Comparison of ENCODE assay signal across 9 cellular contexts in genomic region chr9:135959814-135960213, GRCh38. TPM values are rescaled to one million over a fixed set of nuclear protein-coding genes. Genes with fewer than 3 reads are reported as not detected.
DNase-seq lines count a peak whose midpoint lies in the region; ATAC-seq and TF ChIP-seq lines count a peak whose summit lies in the region.
"Had no signal": no experiment of that assay in that cellular context is flagged by ENCODE, and none has a peak within 500 bp of the region (broad histone marks: within the 10 kb centered on the region; RNA-seq: fewer than 3 reads in every experiment).

No MANE protein-coding gene starts in this region.

- H3K9me3 Mint-ChIP-seq in naive B cell, result no peaks in the 10 kb centered on the region

- H3K9me3 ChIP-seq in AG04450 (ENCODE audit: control insufficient read depth, insufficient read depth, low read length) (no peaks in the 10 kb centered on the region; the same call in 1 of the 2 replicates), colonic mucosa (no peaks in the 10 kb centered on the region)

- peak overlapping the region; percentile 85 to 94 (median 88) for H3K4me3 Mint-ChIP-seq in naive B cell

- H3K27ac ChIP-seq in AG04450 (ENCODE audit: low read depth, low read length), result peak overlapping the region; percentile 39
- peak overlapping the region; percentile 75 for H3K27ac ChIP-seq in colonic mucosa

- TF ChIP-seq CTCF in AG04450 (IDR thresholded peaks at IDR 0.05; ENCODE audit: low read depth, low read length) (no peak), colonic mucosa (IDR thresholded peaks at IDR 0.05) (no peak)

- H3K4me1 Mint-ChIP-seq in naive B cell, result peaks cover 27 to 53% (median 38%) of the 10 kb centered on the region in 3 donors

- H3K27me3 Mint-ChIP-seq in naive B cell, result peaks cover 0 to 18% (median 17%) of the 10 kb centered on the region in 3 donors

- CTCF ChIA-PET in AG04450 (lab: Charles Lee), result interaction anchor here (0.6 to 2.0 kb wide), 3 partner anchors 20 to 163 kb away, joined by 3 to 14 read pairs (median 3); no protein-coding TSS in a partner anchor

- peaks cover 0 to under 1% of the 10 kb centered on the region in 2 donors for H3K36me3 Mint-ChIP-seq in naive B cell

- peaks cover 11% of the 10 kb centered on the region for H3K27me3 ChIP-seq in AG04450 (ENCODE audit: control insufficient read depth, insufficient read depth, low read length)
- no peaks in the 10 kb centered on the region for H3K27me3 ChIP-seq in colonic mucosa

- H3K36me3 ChIP-seq in colonic mucosa, result no peaks in the 10 kb centered on the region

- in situ Hi-C loops in KBM-7 (cut with MboI; ENCODE audit: low pct_unique_long_range_greater_than_20kb, low sequenced_read_pairs), result no loop called here

- intact Hi-C loops in colonic mucosa (cut with DNase I), result loop anchor here (10.0 kb wide), 1 partner anchor 95 kb away; no protein-coding TSS in a partner anchor

- DNase-seq in AG04450 (ENCODE audit: low read depth, low spot score) (no peak), colonic mucosa (no peak), naive B cell (no peak), hippocampal formation (lab: John Stamatoyannopoulos, UW) (no peak), KBM-7 (no peak)
- no peak for DNase-seq in Jurkat, Clone E6-1 (ENCODE audit: low read depth, low spot score)
- DNase-seq: activated gamma-delta T cell had no signal

- H3K4me1 ChIP-seq in colonic mucosa, result peaks cover 9% of the 10 kb centered on the region

- no peak for ATAC-seq in naive B cell (ENCODE audit: low read depth in 2 of 2)
- no peak for ATAC-seq in GM19023 (IDR thresholded peaks at IDR 0.05; ENCODE audit: unreplicated experiment)
- ATAC-seq in GM18907 (IDR thresholded peaks at IDR 0.05; ENCODE audit: unreplicated experiment), result no peak

- H3K4me3 ChIP-seq in AG04450 (ENCODE audit: low read depth, low read length), result peak overlapping the region; percentile 80
- peak overlapping the region; percentile 75 for H3K4me3 ChIP-seq in Jurkat, Clone E6-1 (ENCODE audit: low read length)
- H3K4me3 ChIP-seq in colonic mucosa, result peak overlapping the region; percentile 84

- POLR2A ChIA-PET in AG04450 (lab: Yijun Ruan, JAX), result no interaction called here

- H3K27ac Mint-ChIP-seq in naive B cell, result peak overlapping the region in 4 of 6 donors; percentile 50 to 83 (median 74)

- peak overlapping the region; percentile 71 to 76 for H3K9ac ChIP-seq in colonic mucosa (ENCODE audit: low read depth in 2 of 2, low read length in 2 of 2)

RNA-seq across cellular contexts. Expression of gene UBAC1, which starts 1.4 kb away (rescaled TPM):
- 33.6 and 35.8 TPM in 2 replicates for polyA plus RNA-seq in AG04450 (2011; rRNA removed)
- polyA minus RNA-seq in AG04450 (2011; rRNA and poly(A)+ RNA removed), result 16.6 and 20.7 TPM in 2 replicates
- polyA plus RNA-seq in Jurkat, Clone E6-1 (2012; ENCODE audit: insufficient read depth, insufficient read length), result 54.4 TPM
- total RNA-seq in colonic mucosa, result 10 to 100 TPM; 54.9 to 66.5 TPM
- polyA plus RNA-seq in naive B cell (ENCODE audit: low read depth in 6 of 6), result 10 to 100 TPM; 16.1 to 23.0 (median 21.6) TPM

RNA-seq across cellular contexts. Expression of gene CAMSAP1, which starts 52.5 kb away (rescaled TPM):
- polyA plus RNA-seq in AG04450 (2011; rRNA removed) (7.8 and 9.5 TPM in 2 replicates), naive B cell (ENCODE audit: low read depth in 6 of 6) (1 to 10 TPM in 4 of 6 donors, under 1 TPM in 1, not detected in 1; 0.95 to 3.5 (median 2.0) TPM)
- polyA minus RNA-seq in AG04450 (2011; rRNA and poly(A)+ RNA removed), result 93.8 and 98.0 TPM in 2 replicates
- polyA plus RNA-seq in Jurkat, Clone E6-1 (2012; ENCODE audit: insufficient read depth, insufficient read length), result 22.6 TPM
- total RNA-seq in colonic mucosa, result 10 to 100 TPM; 14.0 to 14.4 TPM
